ENCODE assay signal across 31 cellular contexts in the genomic region with DNA sequence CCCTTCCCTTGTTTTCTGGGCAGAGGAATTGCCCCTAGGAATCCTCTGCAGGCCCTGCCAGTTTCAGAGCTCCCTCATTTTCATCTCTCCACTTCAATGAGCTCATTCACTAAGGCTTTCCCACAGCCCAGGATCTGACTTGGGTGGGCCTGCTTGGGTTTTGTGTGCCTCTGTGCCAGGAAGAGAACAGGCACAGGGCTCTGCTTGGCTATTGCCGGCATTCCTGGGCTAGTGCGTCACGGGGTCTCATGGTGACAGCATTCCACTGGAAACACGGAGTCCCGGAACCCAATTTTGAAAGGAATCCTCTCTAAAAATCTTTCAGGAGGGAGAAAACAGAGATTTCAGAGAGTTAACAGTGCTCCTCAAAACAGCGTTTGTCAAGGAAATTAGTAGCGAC.
A peak's percentile ranks its signal among the peaks of the same experiment; 100 is the strongest.
DNase-seq lines count a peak whose midpoint lies in the region; ATAC-seq and TF ChIP-seq lines count a peak whose summit lies in the region.
"Had no signal": no experiment of that assay in that cellular context is flagged by ENCODE, and none has a peak within 500 bp of the region (broad histone marks: within the 10 kb centered on the region; RNA-seq: fewer than 3 reads in every experiment).

No MANE protein-coding gene starts in this region.

- intact Hi-C loops in head of caudate nucleus (cut with DNase I) (no loop called here), ovary (cut with DNase I) (no loop called here)

- H3K4me1 ChIP-seq in ovary (ENCODE audit: insufficient read depth): no peaks in the 10 kb centered on the region
- H3K4me1 ChIP-seq: breast epithelium, gastrocnemius medialis, psoas muscle, SJCRH30, upper lobe of left lung had no signal

- 0 out of 2 replicates have a peak overlapping the region, but pooled peaks have one; percentile 32 for H3K27ac Mint-ChIP-seq in WTC11
- H3K27ac Mint-ChIP-seq: activated CD4-positive, alpha-beta T cell treated with anti-CD3 and anti-CD28 coated beads for 36 hours; activated CD8-positive, alpha-beta T cell treated with anti-CD3 and anti-CD28 coated beads, Interleukin-2, amount 10 ng/mL, durations not matched to agents 7 days and 5 days; activated T-helper 17 cell treated with anti-CD3 and anti-CD28 coated beads, Interleukin-2, amount 50 U/mL, for 72 hours; CD4-positive, CD25-positive, alpha-beta regulatory T cell; immature natural killer cell; stimulated activated memory B cell treated with anti-CD40 and anti-IgM and Interleukin-4, amounts not matched to agents 10 μg/mL and 1 μg/mL and 100 μg/mL, for 72 hours had no signal

- no peak overlapping the region for H3K4me3 ChIP-seq in ovary
- H3K4me3 ChIP-seq: breast epithelium, gastrocnemius medialis, psoas muscle, SJCRH30, upper lobe of left lung had no signal

- TF ChIP-seq EP300 in ovary (IDR thresholded peaks at IDR 0.05): no peak

- no peak for TF ChIP-seq POLR2A in ovary (IDR thresholded peaks at IDR 0.05)

- no peaks in the 10 kb centered on the region for H3K27me3 Mint-ChIP-seq in WTC11 (ENCODE audit: low read depth)
- H3K27me3 Mint-ChIP-seq: activated CD4-positive, alpha-beta T cell treated with anti-CD3 and anti-CD28 coated beads for 36 hours; activated T-helper 17 cell treated with anti-CD3 and anti-CD28 coated beads, Interleukin-2, amount 50 U/mL, for 72 hours; CD4-positive, CD25-positive, alpha-beta regulatory T cell; stimulated activated memory B cell treated with anti-CD40 and anti-IgM and Interleukin-4, amounts not matched to agents 10 μg/mL and 1 μg/mL and 100 μg/mL, for 72 hours had no signal

- H3K9me3 ChIP-seq in ovary: no peaks in the 10 kb centered on the region
- H3K9me3 ChIP-seq: gastrocnemius medialis, neutrophil, psoas muscle, SJCRH30, upper lobe of left lung had no signal

- POLR2A ChIA-PET in WTC11 (lab: Charles Lee): no interaction called here

- H3K9me3 Mint-ChIP-seq in WTC11: peaks cover 4% of the 10 kb centered on the region; the same call in 1 of the 2 replicates
- H3K9me3 Mint-ChIP-seq: activated T-helper 17 cell treated with anti-CD3 and anti-CD28 coated beads, Interleukin-2, amount 50 U/mL, for 72 hours; stimulated activated memory B cell treated with anti-CD40 and anti-IgM and Interleukin-4, amounts not matched to agents 10 μg/mL and 1 μg/mL and 100 μg/mL, for 72 hours had no signal

- 49 to 51% (median 50%) methylated on average over 7 of the region's 7 CpGs for WGBS in ovary, 3 donors

- DNase-seq in C1 segment of cervical spinal cord (lab: John Stamatoyannopoulos, UW): peak in 8 of 14 donors; percentile 0 to 41 (median 11)
- no peak for DNase-seq in WTC11 (ENCODE audit: low spot score)
- peak in 31 of 42 donors; percentile 0 to 61 (median 21) for DNase-seq in head of caudate nucleus
- DNase-seq in nucleus accumbens (lab: John Stamatoyannopoulos, UW): peak in 32 of 56 donors; percentile 0 to 52 (median 6)
- no peak for DNase-seq in T1000 (lab: John Stamatoyannopoulos, UW)
- no peak for DNase-seq in ovary
- DNase-seq: activated CD4-positive, alpha-beta T cell treated with anti-CD3 and anti-CD28 coated beads for 36 hours; activated CD8-positive, alpha-beta T cell treated with anti-CD3 and anti-CD28 coated beads, Interleukin-2, amount 10 ng/mL, durations not matched to agents 7 days and 5 days; activated naive CD4-positive, alpha-beta T cell treated with anti-CD3 and anti-CD28 coated beads, Interleukin-2, amount 50 U/mL, for 16 hours; CD4-positive, CD25-positive, alpha-beta regulatory T cell; gastrocnemius medialis; hippocampal formation; immature natural killer cell; mesenchymal stem cell; MM.1S; NCI-H1417 treated with DMSO at 0.1 percent for 48 hours; NCI-H2107; NCI-H446 treated with DMSO at 0.1 percent for 48 hours; psoas muscle; RPMI8226; SJCRH30; stimulated activated CD4-positive, alpha-beta T cell treated with anti-CD3 and anti-CD28 coated beads, Interleukin-15, amount 100 ng/mL, for 24 hours; SW 1271; upper lobe of left lung had no signal

- H3K4me3 Mint-ChIP-seq in WTC11: no peak overlapping the region
- H3K4me3 Mint-ChIP-seq: activated CD4-positive, alpha-beta T cell treated with anti-CD3 and anti-CD28 coated beads for 36 hours; activated CD8-positive, alpha-beta T cell treated with anti-CD3 and anti-CD28 coated beads, Interleukin-2, amount 10 ng/mL, durations not matched to agents 7 days and 5 days; activated T-helper 17 cell treated with anti-CD3 and anti-CD28 coated beads, Interleukin-2, amount 50 U/mL, for 72 hours; CD4-positive, CD25-positive, alpha-beta regulatory T cell; immature natural killer cell; stimulated activated memory B cell treated with anti-CD40 and anti-IgM and Interleukin-4, amounts not matched to agents 10 μg/mL and 1 μg/mL and 100 μg/mL, for 72 hours had no signal

- TF ChIP-seq CTCF in WTC11 (IDR thresholded peaks at IDR 0.05): no peak
- no peak for TF ChIP-seq CTCF in ovary (IDR thresholded peaks at IDR 0.05)

- H3K36me3 Mint-ChIP-seq in WTC11: no peaks in the 10 kb centered on the region
- H3K36me3 Mint-ChIP-seq: CD4-positive, CD25-positive, alpha-beta regulatory T cell; immature natural killer cell; stimulated activated memory B cell treated with anti-CD40 and anti-IgM and Interleukin-4, amounts not matched to agents 10 μg/mL and 1 μg/mL and 100 μg/mL, for 72 hours had no signal

- no peak overlapping the region for H3K27ac ChIP-seq in ovary
- H3K27ac ChIP-seq: breast epithelium, gastrocnemius medialis, KMS-11, neutrophil, psoas muscle, SJCRH30, upper lobe of left lung had no signal

- ATAC-seq in WTC11 (peak; percentile 24; the same call in 1 of the 2 replicates), HG03565 (IDR thresholded peaks at IDR 0.05; ENCODE audit: unreplicated experiment) (no peak), GM21360 (IDR thresholded peaks at IDR 0.05; ENCODE audit: unreplicated experiment) (no peak)
- ATAC-seq: activated CD4-positive, alpha-beta T cell treated with anti-CD3 and anti-CD28 coated beads for 36 hours; activated CD8-positive, alpha-beta T cell treated with anti-CD3 and anti-CD28 coated beads, Interleukin-2, amount 10 ng/mL, durations not matched to agents 7 days and 5 days; activated T-helper 17 cell treated with anti-CD3 and anti-CD28 coated beads, Interleukin-2, amount 50 U/mL, for 72 hours; gastrocnemius medialis; psoas muscle; stimulated activated memory B cell treated with anti-CD40 and anti-IgM and Interleukin-4, amounts not matched to agents 10 μg/mL and 1 μg/mL and 100 μg/mL, for 72 hours had no signal

- peaks cover 31% of the 10 kb centered on the region for H3K4me1 Mint-ChIP-seq in WTC11
- H3K4me1 Mint-ChIP-seq: activated CD4-positive, alpha-beta T cell treated with anti-CD3 and anti-CD28 coated beads for 36 hours; activated T-helper 17 cell treated with anti-CD3 and anti-CD28 coated beads, Interleukin-2, amount 50 U/mL, for 72 hours; CD4-positive, CD25-positive, alpha-beta regulatory T cell; immature natural killer cell; stimulated activated memory B cell treated with anti-CD40 and anti-IgM and Interleukin-4, amounts not matched to agents 10 μg/mL and 1 μg/mL and 100 μg/mL, for 72 hours had no signal

- no peaks in the 10 kb centered on the region for H3K36me3 ChIP-seq in ovary
- H3K36me3 ChIP-seq: breast epithelium, gastrocnemius medialis, neutrophil, SJCRH30, upper lobe of left lung had no signal

- H3K27me3 ChIP-seq in ovary: no peaks in the 10 kb centered on the region
- H3K27me3 ChIP-seq: gastrocnemius medialis, neutrophil, SJCRH30, upper lobe of left lung had no signal

- CTCF ChIA-PET in WTC11 (lab: Charles Lee): no interaction called here

TF ChIP-seq in WTC11, 78 proteins besides CTCF, POLR2A, EP300 and RAD21 (continues in another document):
- TF ChIP-seq SMAD3 (CRISPR knock-in tag; IDR thresholded peaks at IDR 0.05; ENCODE audit: borderline replicate concordance): no peak
- TF ChIP-seq ZSCAN18 (CRISPR knock-in tag; IDR thresholded peaks at IDR 0.05): no peak
- TF ChIP-seq, protein P1, sequence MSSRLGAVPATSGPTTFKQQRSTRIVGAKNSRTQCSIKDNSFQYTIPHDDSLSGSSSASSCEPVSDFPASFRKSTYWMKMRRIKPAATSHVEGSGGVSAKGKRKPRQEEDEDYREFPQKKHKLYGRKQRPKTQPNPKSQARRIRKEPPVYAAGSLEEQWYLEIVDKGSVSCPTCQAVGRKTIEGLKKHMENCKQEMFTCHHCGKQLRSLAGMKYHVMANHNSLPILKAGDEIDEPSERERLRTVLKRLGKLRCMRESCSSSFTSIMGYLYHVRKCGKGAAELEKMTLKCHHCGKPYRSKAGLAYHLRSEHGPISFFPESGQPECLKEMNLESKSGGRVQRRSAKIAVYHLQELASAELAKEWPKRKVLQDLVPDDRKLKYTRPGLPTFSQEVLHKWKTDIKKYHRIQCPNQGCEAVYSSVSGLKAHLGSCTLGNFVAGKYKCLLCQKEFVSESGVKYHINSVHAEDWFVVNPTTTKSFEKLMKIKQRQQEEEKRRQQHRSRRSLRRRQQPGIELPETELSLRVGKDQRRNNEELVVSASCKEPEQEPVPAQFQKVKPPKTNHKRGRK (CRISPR knock-in tag; IDR thresholded peaks at IDR 0.05; ENCODE audit: borderline replicate concordance): no peak
- no peak for TF ChIP-seq TEAD1 (CRISPR knock-in tag; IDR thresholded peaks at IDR 0.05)
- no peak for TF ChIP-seq GABPB1 (CRISPR knock-in tag; IDR thresholded peaks at IDR 0.05)
- TF ChIP-seq ESRRA (CRISPR knock-in tag; IDR thresholded peaks at IDR 0.05; ENCODE audit: borderline replicate concordance): no peak
- no peak for TF ChIP-seq NFYB (CRISPR knock-in tag; conservative IDR thresholded peaks at IDR 0.05; ENCODE audit: low read depth)
- TF ChIP-seq JAZF1 (CRISPR knock-in tag; IDR thresholded peaks at IDR 0.05): no peak
- no peak for TF ChIP-seq IRF2 (CRISPR knock-in tag; IDR thresholded peaks at IDR 0.05; ENCODE audit: borderline replicate concordance, low read depth)
- TF ChIP-seq, protein P2, sequence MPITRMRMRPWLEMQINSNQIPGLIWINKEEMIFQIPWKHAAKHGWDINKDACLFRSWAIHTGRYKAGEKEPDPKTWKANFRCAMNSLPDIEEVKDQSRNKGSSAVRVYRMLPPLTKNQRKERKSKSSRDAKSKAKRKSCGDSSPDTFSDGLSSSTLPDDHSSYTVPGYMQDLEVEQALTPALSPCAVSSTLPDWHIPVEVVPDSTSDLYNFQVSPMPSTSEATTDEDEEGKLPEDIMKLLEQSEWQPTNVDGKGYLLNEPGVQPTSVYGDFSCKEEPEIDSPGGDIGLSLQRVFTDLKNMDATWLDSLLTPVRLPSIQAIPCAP (CRISPR knock-in tag; IDR thresholded peaks at IDR 0.05): no peak

Comparison
In these comparisons a context has a peak if more than half of its experiments do, and no peak if none do; other contexts are left out.
1. DNase-seq: peak in C1 segment of cervical spinal cord (8 of 14), head of caudate nucleus (31 of 42) and nucleus accumbens (32 of 56); none in WTC11 (single experiment), T1000 (single experiment) and ovary (0 of 5).